Comparison of ENCODE assay signal across 8 cellular contexts in the genomic region with DNA sequence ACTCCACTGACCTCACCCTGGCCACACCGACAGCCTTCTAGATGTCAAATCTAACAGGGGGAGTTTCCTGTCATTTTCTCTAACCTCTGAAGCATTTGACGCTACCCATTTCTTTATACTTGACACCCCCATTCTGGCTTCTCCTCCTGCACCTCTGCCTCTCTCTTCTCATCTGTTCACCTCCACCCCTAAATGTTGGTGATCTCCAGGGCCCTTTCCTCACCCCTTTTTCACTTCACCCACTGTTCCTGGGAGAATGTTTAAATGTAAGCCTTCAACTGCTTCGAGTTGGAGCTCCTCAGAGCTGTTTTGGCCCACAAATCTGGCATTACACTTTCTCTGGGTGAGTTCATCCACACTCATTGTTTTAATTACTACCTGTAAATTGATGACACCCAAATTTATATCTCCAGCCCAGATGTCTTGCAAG. TPM values are rescaled to one million over a fixed set of nuclear protein-coding genes. Genes with fewer than 3 reads are reported as not detected.
DNase-seq lines count a peak whose midpoint lies in the region; ATAC-seq and TF ChIP-seq lines count a peak whose summit lies in the region.

No MANE protein-coding gene starts in this region.

- intact Hi-C loops in adrenal gland (cut with DNase I), result no loop called here
- intact Hi-C loops in testis (cut with DNase I; ENCODE audit: low total_unique reads), result no loop called here

- DNase-seq in activated CD4-positive, alpha-beta T cell treated with anti-CD3 and anti-CD28 coated beads, Interleukin-2, amount 10 ng/mL, durations not matched to agents 7 days and 5 days, result no peak
- DNase-seq in activated CD4-positive, alpha-beta T cell treated with anti-CD3 and anti-CD28 coated beads, Interleukin-2, amount 50 U/mL, for 4 hours, result no peak
- DNase-seq in adrenal gland (no peak), kidney epithelial cell (ENCODE audit: low read depth) (no peak), testis (no peak), dermis blood vessel endothelial cell (no peak)

- H3K27ac ChIP-seq in adrenal gland (peak overlapping the region in 4 of 5 donors; percentile 87 to 99 (median 92)), testis (peak overlapping the region; percentile 91 to 95)

- H3K36me3 Mint-ChIP-seq in activated CD4-positive, alpha-beta T cell treated with anti-CD3 and anti-CD28 coated beads, Interleukin-2, amount 10 ng/mL, durations not matched to agents 7 days and 5 days (ENCODE audit: low read depth), result peaks cover 6% of the 10 kb centered on the region

- ATAC-seq in GM21367 (IDR thresholded peaks at IDR 0.05; ENCODE audit: unreplicated experiment), result no peak
- ATAC-seq in HG02678 (IDR thresholded peaks at IDR 0.05; ENCODE audit: unreplicated experiment), result no peak

- peak overlapping the region; percentile 91 for H3K27ac Mint-ChIP-seq in activated CD4-positive, alpha-beta T cell treated with anti-CD3 and anti-CD28 coated beads, Interleukin-2, amount 10 ng/mL, durations not matched to agents 7 days and 5 days

- H3K27me3 Mint-ChIP-seq in activated CD4-positive, alpha-beta T cell treated with anti-CD3 and anti-CD28 coated beads, Interleukin-2, amount 10 ng/mL, durations not matched to agents 7 days and 5 days, result no peaks in the 10 kb centered on the region

- peaks cover 51% of the 10 kb centered on the region for H3K4me1 Mint-ChIP-seq in activated CD4-positive, alpha-beta T cell treated with anti-CD3 and anti-CD28 coated beads, Interleukin-2, amount 10 ng/mL, durations not matched to agents 7 days and 5 days

- H3K4me3 ChIP-seq in adrenal gland, result peak overlapping the region in 3 of 4 donors; percentile 32 to 96 (median 74)
- H3K4me3 ChIP-seq in kidney epithelial cell (ENCODE audit: low read depth, low read length), result peak overlapping the region; percentile 68
- H3K4me3 ChIP-seq in testis, result peak overlapping the region; percentile 83 to 89

- peak overlapping the region; percentile 87 for H3K4me3 Mint-ChIP-seq in activated CD4-positive, alpha-beta T cell treated with anti-CD3 and anti-CD28 coated beads, Interleukin-2, amount 10 ng/mL, durations not matched to agents 7 days and 5 days

- CTCF ChIA-PET in activated CD4-positive, alpha-beta T cell treated with anti-CD3 and anti-CD28 coated beads, Interleukin-2, amount 10 ng/mL, durations not matched to agents 7 days and 5 days (lab: Charles Lee), result interaction anchor here (1.0 to 6.6 kb wide), 21 partner anchors 9 to 169 kb away, joined by 3 to 44 read pairs (median 11); a partner anchor contains a TSS

- H3K27me3 ChIP-seq in adrenal gland, result no peaks in the 10 kb centered on the region
- H3K27me3 ChIP-seq in kidney epithelial cell (ENCODE audit: control insufficient read depth, insufficient read depth, low read length), result no peaks in the 10 kb centered on the region
- H3K27me3 ChIP-seq in testis, result no peaks in the 10 kb centered on the region

- no peaks in the 10 kb centered on the region for H3K9me3 Mint-ChIP-seq in activated CD4-positive, alpha-beta T cell treated with anti-CD3 and anti-CD28 coated beads, Interleukin-2, amount 10 ng/mL, durations not matched to agents 7 days and 5 days

- H3K36me3 ChIP-seq in adrenal gland (replicated peaks in 1 of 2), result peaks cover 0 to 12% of the 10 kb centered on the region in 2 donors
- peaks cover 2% of the 10 kb centered on the region for H3K36me3 ChIP-seq in kidney epithelial cell (ENCODE audit: control insufficient read depth, insufficient read depth, low read length)
- H3K36me3 ChIP-seq in testis (ENCODE audit: low read depth, missing control alignments), result no peaks in the 10 kb centered on the region

- H3K4me1 ChIP-seq in adrenal gland (replicated peaks in 1 of 2), result peaks cover 5 to 22% of the 10 kb centered on the region in 2 donors
- H3K4me1 ChIP-seq in testis, result peaks cover 7% of the 10 kb centered on the region

- TF ChIP-seq CTCF in adrenal gland (IDR thresholded peaks at IDR 0.05) (no peak), kidney epithelial cell (IDR thresholded peaks at IDR 0.05; ENCODE audit: insufficient read depth, low read length, poor library complexity, severe bottlenecking) (no peak), testis (IDR thresholded peaks at IDR 0.05) (no peak)

- no peaks in the 10 kb centered on the region for H3K9me3 ChIP-seq in adrenal gland (replicated peaks in 1 of 3)
- H3K9me3 ChIP-seq in testis, result no peaks in the 10 kb centered on the region

- TF ChIP-seq POLR2A in adrenal gland (IDR thresholded peaks at IDR 0.05), result no peak
- no peak for TF ChIP-seq POLR2A in testis (IDR thresholded peaks at IDR 0.05)

- POLR2A ChIA-PET in activated CD4-positive, alpha-beta T cell treated with anti-CD3 and anti-CD28 coated beads, Interleukin-2, amount 10 ng/mL, durations not matched to agents 7 days and 5 days (lab: Charles Lee), result interaction anchor here (0.8 to 1.6 kb wide), 3 partner anchors 18 to 29 kb away, joined by 3 to 11 read pairs (median 9); a partner anchor contains a TSS

- WGBS in adrenal gland, 4 donors, result 11 to 17% (median 14%) methylated on average over 3 of the region's 3 CpGs
- 17 to 19% methylated on average over 3 of the region's 3 CpGs for WGBS in testis, 2 donors

RNA-seq across cellular contexts. Expression of a gene that starts 0.5 kb away (rescaled TPM):
- 10 to 100 TPM; 54.8 to 55.0 TPM for total RNA-seq in activated CD4-positive, alpha-beta T cell treated with anti-CD3 and anti-CD28 coated beads, Interleukin-2, amount 10 ng/mL, durations not matched to agents 7 days and 5 days
- 10 to 100 TPM; 27.9 to 40.0 (median 32.6) TPM for total RNA-seq in adrenal gland
- 100 to 1,000 TPM in 1 of 3 donors, 10 to 100 TPM in 2; 15.7 to 124 (median 90.7) TPM for polyA plus RNA-seq in adrenal gland
- total RNA-seq in kidney epithelial cell, result 54.0 and 59.2 TPM in 2 replicates
- total RNA-seq in testis, result 10 to 100 TPM; 70.9 to 90.2 TPM
- polyA plus RNA-seq in testis (ENCODE audit: insufficient read depth, low read depth, low replicate concordance), result 33.5 TPM
- 27.9 and 28.6 TPM in 2 replicates for total RNA-seq in dermis blood vessel endothelial cell

RNA-seq across cellular contexts. Expression of a gene that starts 8.9 kb away (rescaled TPM):
- total RNA-seq in activated CD4-positive, alpha-beta T cell treated with anti-CD3 and anti-CD28 coated beads, Interleukin-2, amount 10 ng/mL, durations not matched to agents 7 days and 5 days, result 1 to 10 TPM; 6.5 TPM
- total RNA-seq in adrenal gland, result 1 to 10 TPM in 3 of 8 donors, under 1 TPM in 4, not detected in 1; 0.28 to 1.4 (median 0.87) TPM
- polyA plus RNA-seq in adrenal gland, result 1 to 10 TPM in 2 of 3 donors, under 1 TPM in 1; 0.44 to 2.7 (median 2.2) TPM
- total RNA-seq in kidney epithelial cell, result 3.1 and 12.3 TPM in 2 replicates
- 10 to 100 TPM in 1 of 2 donors, 1 to 10 TPM in 1; 3.6 to 10.5 TPM for total RNA-seq in testis
- 5.4 TPM for polyA plus RNA-seq in testis (ENCODE audit: insufficient read depth, low read depth, low replicate concordance)
- total RNA-seq in dermis blood vessel endothelial cell, result 0.17 and 0.51 TPM in 2 replicates

RNA-seq across cellular contexts. Expression of a gene that starts 27.7 kb away (rescaled TPM):
- total RNA-seq in activated CD4-positive, alpha-beta T cell treated with anti-CD3 and anti-CD28 coated beads, Interleukin-2, amount 10 ng/mL, durations not matched to agents 7 days and 5 days, result 10 to 100 TPM; 31.7 to 35.0 TPM
- total RNA-seq in adrenal gland (10 to 100 TPM; 21.4 to 68.1 (median 36.9) TPM), kidney epithelial cell (44.9 and 48.5 TPM in 2 replicates), testis (10 to 100 TPM; 22.5 to 24.6 TPM), dermis blood vessel endothelial cell (10.6 and 16.7 TPM in 2 replicates)
- polyA plus RNA-seq in adrenal gland (10 to 100 TPM; 19.8 to 38.7 (median 37.6) TPM), testis (ENCODE audit: insufficient read depth, low read depth, low replicate concordance) (19.2 TPM)

RNA-seq across cellular contexts. Expression of a gene that starts 27.8 kb away (rescaled TPM):
- 10 to 100 TPM; 30.8 to 35.2 TPM for total RNA-seq in activated CD4-positive, alpha-beta T cell treated with anti-CD3 and anti-CD28 coated beads, Interleukin-2, amount 10 ng/mL, durations not matched to agents 7 days and 5 days
- total RNA-seq in adrenal gland (10 to 100 TPM in 7 of 8 donors, 1 to 10 TPM in 1; 9.2 to 28.2 (median 19.2) TPM), kidney epithelial cell (27.1 and 28.7 TPM in 2 replicates), testis (10 to 100 TPM; 25.0 to 27.6 TPM), dermis blood vessel endothelial cell (30.1 and 33.5 TPM in 2 replicates)
- polyA plus RNA-seq in adrenal gland (10 to 100 TPM in 2 of 3 donors, 1 to 10 TPM in 1; 9.1 to 21.1 (median 16.8) TPM), testis (ENCODE audit: insufficient read depth, low read depth, low replicate concordance) (20.1 TPM)

RNA-seq across cellular contexts. Expression of a gene that starts 29.4 kb away (rescaled TPM):
- total RNA-seq in activated CD4-positive, alpha-beta T cell treated with anti-CD3 and anti-CD28 coated beads, Interleukin-2, amount 10 ng/mL, durations not matched to agents 7 days and 5 days, result 100 to 1,000 TPM; 130 to 141 TPM
- total RNA-seq in adrenal gland (100 to 1,000 TPM in 5 of 8 donors, 10 to 100 TPM in 3; 76.3 to 216 (median 116) TPM), kidney epithelial cell (57.3 and 67.2 TPM in 2 replicates), testis (10 to 100 TPM; 27.5 to 32.1 TPM), dermis blood vessel endothelial cell (68.4 and 71.7 TPM in 2 replicates)
- polyA plus RNA-seq in adrenal gland (100 to 1,000 TPM in 2 of 3 donors, 10 to 100 TPM in 1; 57.8 to 179 (median 103) TPM), testis (ENCODE audit: insufficient read depth, low read depth, low replicate concordance) (45.6 TPM)
